In the genomic region with DNA sequence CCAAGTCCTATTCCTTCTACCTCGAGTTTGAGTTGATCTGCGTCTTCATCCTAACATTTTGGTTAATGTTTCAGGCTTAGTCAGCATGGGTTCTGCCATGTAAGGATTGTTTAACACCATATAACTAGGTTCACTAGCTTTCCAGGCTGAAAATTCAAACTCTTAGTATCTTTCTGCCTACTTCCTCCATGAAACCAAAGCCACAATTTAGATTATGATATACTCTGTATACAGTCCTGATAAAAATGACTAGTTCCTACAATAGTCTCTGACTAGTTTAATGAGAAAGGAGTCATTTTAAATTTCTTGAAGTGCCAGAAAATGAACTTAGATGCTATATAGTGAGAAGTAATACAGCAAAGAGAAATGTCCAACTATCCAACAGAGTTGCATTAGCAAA, we compare ENCODE assay signal across 27 cellular contexts. TPM values are rescaled to one million over a fixed set of nuclear protein-coding genes. Genes with fewer than 3 reads are reported as not detected.
"Had no signal": no experiment of that assay in that cellular context is flagged by ENCODE, and none has a peak within 500 bp of the region (broad histone marks: within the 10 kb centered on the region; RNA-seq: fewer than 3 reads in every experiment).

No MANE protein-coding gene starts in this region.

- H3K27me3 Mint-ChIP-seq: activated naive CD8-positive, alpha-beta T cell treated with anti-CD3 and anti-CD28 coated beads, Interleukin-2, amount 10 ng/mL, durations not matched to agents 7 days and 5 days; activated T-cell treated with anti-CD3 and anti-CD28 coated beads, Interleukin-2, amount 50 U/mL, for 24 hours; central memory CD8-positive, alpha-beta T cell; natural killer cell treated with Interleukin-12 subunit alpha and Interleukin-12 subunit beta and Interleukin-15 and Interleukin-18, amount 100 ng/mL, for 72 hours; stimulated activated naive CD8-positive, alpha-beta T cell treated with anti-CD3 and anti-CD28 coated beads, Interleukin-15, amount 100 ng/mL, for 72 hours; T-helper 17 cell had no signal

- H3K9me3 Mint-ChIP-seq: activated naive CD4-positive, alpha-beta T cell treated with anti-CD3 and anti-CD28 coated beads for 36 hours; activated T-cell treated with anti-CD3 and anti-CD28 coated beads, Interleukin-2, amount 50 U/mL, for 24 hours; central memory CD8-positive, alpha-beta T cell; immature natural killer cell; natural killer cell treated with Interleukin-12 subunit alpha and Interleukin-12 subunit beta and Interleukin-15 and Interleukin-18, amount 100 ng/mL, for 72 hours; stimulated activated naive CD8-positive, alpha-beta T cell treated with anti-CD3 and anti-CD28 coated beads, Interleukin-15, amount 100 ng/mL, for 72 hours had no signal

- H3K27me3 ChIP-seq: breast epithelium, esophagus muscularis mucosa, hepatocyte, tibial artery had no signal

- H3K27ac ChIP-seq: breast epithelium, esophagus muscularis mucosa, hepatocyte, parathyroid adenoma, tibial artery had no signal

- H3K27ac Mint-ChIP-seq: activated naive CD4-positive, alpha-beta T cell treated with anti-CD3 and anti-CD28 coated beads for 36 hours; activated naive CD8-positive, alpha-beta T cell treated with anti-CD3 and anti-CD28 coated beads, Interleukin-2, amount 10 ng/mL, durations not matched to agents 7 days and 5 days; activated T-cell treated with anti-CD3 and anti-CD28 coated beads, Interleukin-2, amount 50 U/mL, for 24 hours; immature natural killer cell; natural killer cell treated with Interleukin-12 subunit alpha and Interleukin-12 subunit beta and Interleukin-15 and Interleukin-18, amount 100 ng/mL, for 72 hours; T-helper 17 cell had no signal

- H3K4me1 Mint-ChIP-seq: central memory CD8-positive, alpha-beta T cell; immature natural killer cell had no signal

- H3K36me3 Mint-ChIP-seq: immature natural killer cell; natural killer cell treated with Interleukin-12 subunit alpha and Interleukin-12 subunit beta and Interleukin-15 and Interleukin-18, amount 100 ng/mL, for 72 hours had no signal

- ATAC-seq: left lobe of liver; natural killer cell treated with Interleukin-12 subunit alpha and Interleukin-12 subunit beta and Interleukin-15 and Interleukin-18, amount 100 ng/mL, for 72 hours; right cardiac atrium; stimulated activated naive CD8-positive, alpha-beta T cell treated with anti-CD3 and anti-CD28 coated beads, Interleukin-15, amount 100 ng/mL, for 72 hours; T-helper 17 cell had no signal

- H3K4me3 ChIP-seq: breast epithelium, esophagus muscularis mucosa, hepatocyte, tibial artery had no signal

- DNase-seq: activated CD4-positive, alpha-beta T cell treated with anti-CD3 and anti-CD28 coated beads, Interleukin-2, amount 50 U/mL, for 1 hour; activated effector memory CD4-positive, alpha-beta T cell treated with Interleukin-2 at 50 U/mL for 16 hours; activated naive CD4-positive, alpha-beta T cell treated with anti-CD3 and anti-CD28 coated beads for 36 hours; activated naive CD8-positive, alpha-beta T cell treated with anti-CD3 and anti-CD28 coated beads, Interleukin-2, amount 10 ng/mL, durations not matched to agents 7 days and 5 days; activated T-cell treated with anti-CD3 and anti-CD28 coated beads, Interleukin-2, amount 50 U/mL, for 24 hours; amniotic stem cell; glutamatergic neuron; immature natural killer cell; midbrain; right cardiac atrium; stimulated activated CD4-positive, alpha-beta T cell treated with anti-CD3 and anti-CD28 coated beads, Interleukin-12 subunit alpha, Interleukin-12 subunit beta, amount 100 ng/mL, for 4 hours; stimulated activated CD4-positive, alpha-beta T cell treated with anti-CD3 and anti-CD28 coated beads, Interleukin-4, amount 100 ng/mL, for 4 hours; stimulated activated naive CD8-positive, alpha-beta T cell treated with anti-CD3 and anti-CD28 coated beads, Interleukin-15, amount 100 ng/mL, for 72 hours; T-helper 17 cell; tibial artery had no signal

- H3K4me3 Mint-ChIP-seq: activated naive CD4-positive, alpha-beta T cell treated with anti-CD3 and anti-CD28 coated beads for 36 hours; activated naive CD8-positive, alpha-beta T cell treated with anti-CD3 and anti-CD28 coated beads, Interleukin-2, amount 10 ng/mL, durations not matched to agents 7 days and 5 days; activated T-cell treated with anti-CD3 and anti-CD28 coated beads, Interleukin-2, amount 50 U/mL, for 24 hours; central memory CD8-positive, alpha-beta T cell; immature natural killer cell; natural killer cell treated with Interleukin-12 subunit alpha and Interleukin-12 subunit beta and Interleukin-15 and Interleukin-18, amount 100 ng/mL, for 72 hours; stimulated activated naive CD8-positive, alpha-beta T cell treated with anti-CD3 and anti-CD28 coated beads, Interleukin-15, amount 100 ng/mL, for 72 hours; T-helper 17 cell had no signal

- FAIRE-seq: colon, frontal cortex had no signal

RNA-seq across cellular contexts. Expression of a gene that starts 6.6 kb away (rescaled TPM):
- total RNA-seq: hepatocyte, kidney epithelial cell, lung microvascular endothelial cell, pulmonary artery endothelial cell had no signal
- polyA plus RNA-seq: hepatocyte had no signal
